Comparison of ENCODE assay signal across 8 cellular contexts in genomic region chr7:8133955-8134733, GRCh38.
A peak's percentile ranks its signal among the peaks of the same experiment; 100 is the strongest.
DNase-seq lines count a peak whose midpoint lies in the region; ATAC-seq and TF ChIP-seq lines count a peak whose summit lies in the region.

No MANE protein-coding gene starts in this region.

- no peak overlapping the region for H3K9ac ChIP-seq in parathyroid adenoma

- H3K4me1 Mint-ChIP-seq in T-cell = peaks cover 60 to 71% (median 60%) of the 10 kb centered on the region in 3 donors

- peaks cover 8% of the 10 kb centered on the region for H3K4me1 ChIP-seq in parathyroid adenoma

- peak overlapping the region; percentile 95 to 97 for H3K27ac Mint-ChIP-seq in T-cell

- peak overlapping the region; percentile 37 for H3K4me2 ChIP-seq in parathyroid adenoma (ENCODE audit: low read length)

- H3K27me3 ChIP-seq in parathyroid adenoma (ENCODE audit: control insufficient read depth, insufficient read depth, low read length) = no peaks in the 10 kb centered on the region

- no peak for TF ChIP-seq CTCF in parathyroid adenoma (IDR thresholded peaks at IDR 0.05)
- TF ChIP-seq CTCF in RWPE1 (conservative IDR thresholded peaks at IDR 0.05; ENCODE audit: low read depth) = no peak

- H3K9me3 Mint-ChIP-seq in T-cell = no peaks in the 10 kb centered on the region

- CTCF ChIA-PET in T-cell (lab: Charles Lee) = interaction anchor here (0.5 to 1.8 kb wide), 7 partner anchors 9 to 1750 kb away, joined by 3 to 7 read pairs (median 5); no protein-coding TSS in a partner anchor
- CTCF ChIA-PET in RWPE1 (lab: Yijun Ruan, JAX) = no interaction called here

- H3K27ac ChIP-seq in parathyroid adenoma (peak overlapping the region; percentile 21), RWPE1 (no peak overlapping the region)

- POLR2A ChIA-PET in T-cell (lab: Charles Lee) = interaction anchor here (0.6 to 1.2 kb wide), 4 partner anchors 9 to 1686 kb away, joined by 3 to 13 read pairs (median 4); partner anchors contain the start of gene DAGLB (in 1 of the 2)
- POLR2A ChIA-PET in RWPE1 (lab: Yijun Ruan, JAX; ENCODE audit: low non-redundant PET) = no interaction called here

- no peaks in the 10 kb centered on the region for H3K36me3 ChIP-seq in parathyroid adenoma (ENCODE audit: control insufficient read depth, insufficient read depth, low read length)

- DNase-seq in activated CD4-positive, CD25-positive, alpha-beta regulatory T cell treated with anti-CD3 and anti-CD28 coated beads, Interleukin-2, amount 50 U/mL, for 72 hours = no peak
- peak in 1 of 34 experiments; percentile 31 for DNase-seq in T-cell
- no peak for DNase-seq in COLO829 (ENCODE audit: low spot score)
- no peak for DNase-seq in NCI-H82 (lab: John Stamatoyannopoulos, UW)
- no peak for DNase-seq in RWPE1 (ENCODE audit: low spot score)

- H3K27me3 Mint-ChIP-seq in T-cell = no peaks in the 10 kb centered on the region

- ATAC-seq in activated CD4-positive, CD25-positive, alpha-beta regulatory T cell treated with anti-CD3 and anti-CD28 coated beads, Interleukin-2, amount 50 U/mL, for 24 hours = peak; percentile 62 to 65
- ATAC-seq in HG02840 (IDR thresholded peaks at IDR 0.05; ENCODE audit: low FRiP score, unreplicated experiment) = peak; percentile 78
- ATAC-seq in T-cell (replicated peaks in 1 of 4) = peak; percentile 33 to 42 (median 37)

- peak overlapping the region; percentile 59 for H2AFZ ChIP-seq in parathyroid adenoma

- H3K36me3 Mint-ChIP-seq in T-cell = no peaks in the 10 kb centered on the region

- H3K9me3 ChIP-seq in parathyroid adenoma (ENCODE audit: control insufficient read depth, low read length) = no peaks in the 10 kb centered on the region

- peak overlapping the region; percentile 3 to 52 (median 10) for H3K4me3 Mint-ChIP-seq in T-cell

- H3K79me2 ChIP-seq in parathyroid adenoma = no peaks in the 10 kb centered on the region

- no peak overlapping the region for H3K4me3 ChIP-seq in parathyroid adenoma (ENCODE audit: low read depth, low read length)
